In genomic region chr17:40443988-40444899, GRCh38 we compare ENCODE assay signal across 9 cellular contexts. TPM values are rescaled to one million over a fixed set of nuclear protein-coding genes. Genes with fewer than 3 reads are reported as not detected.
DNase-seq lines count a peak whose midpoint lies in the region; ATAC-seq and TF ChIP-seq lines count a peak whose summit lies in the region.
"Had no signal": no experiment of that assay in that cellular context is flagged by ENCODE, and none has a peak within 500 bp of the region (broad histone marks: within the 10 kb centered on the region; RNA-seq: fewer than 3 reads in every experiment).

No MANE protein-coding gene starts in this region.

- TF ChIP-seq POLR2A in Peyer's patch (IDR thresholded peaks at IDR 0.05) = no peak

- peaks cover 55% of the 10 kb centered on the region for H3K4me1 Mint-ChIP-seq in endothelial cell (ENCODE audit: unreplicated experiment)

- H3K4me3 ChIP-seq in Peyer's patch (peak overlapping the region; percentile 55 to 89 (median 68)), neuron (ENCODE audit: low read length) (peak overlapping the region; percentile 50)

- peak overlapping the region; percentile 74 to 97 (median 84) for H3K27ac ChIP-seq in Peyer's patch

- peaks cover 25% of the 10 kb centered on the region for H3K27me3 Mint-ChIP-seq in endothelial cell (ENCODE audit: unreplicated experiment)

- TF ChIP-seq CTCF in Peyer's patch (IDR thresholded peaks at IDR 0.05) (no peak), endothelial cell (IDR thresholded peaks at IDR 0.05; ENCODE audit: unreplicated experiment) (peak; percentile 15)

- DNase-seq in ELR (ENCODE audit: low read depth) (peak; percentile 33), Peyer's patch (peak in 1 of 3 donors; percentile 62), endothelial cell (ENCODE audit: low spot score) (no peak), NCI-H1417 treated with DMSO at 0.1 percent for 48 hours (lab: John Stamatoyannopoulos, UW) (no peak), H4 (ENCODE audit: low spot score) (no peak), NCI-H82 (lab: John Stamatoyannopoulos, UW) (no peak)

- H3K9me3 ChIP-seq in Peyer's patch (no peaks in the 10 kb centered on the region), neuron (ENCODE audit: low read length) (no peaks in the 10 kb centered on the region)

- H3K36me3 ChIP-seq in Peyer's patch (no peaks in the 10 kb centered on the region), neuron (ENCODE audit: insufficient read depth, low read length) (no peaks in the 10 kb centered on the region)

- peak overlapping the region; percentile 98 for H3K4me3 Mint-ChIP-seq in endothelial cell (ENCODE audit: unreplicated experiment)

- peaks cover 28% of the 10 kb centered on the region for H3K36me3 Mint-ChIP-seq in endothelial cell (ENCODE audit: low read depth, unreplicated experiment)

- H3K27ac Mint-ChIP-seq in endothelial cell (ENCODE audit: unreplicated experiment) = peak overlapping the region; percentile 100

- H3K27me3 ChIP-seq in Peyer's patch (no peaks in the 10 kb centered on the region), neuron (ENCODE audit: insufficient read depth, low read length) (peaks cover 4% of the 10 kb centered on the region)

- H3K9me3 Mint-ChIP-seq in endothelial cell (ENCODE audit: unreplicated experiment) = no peaks in the 10 kb centered on the region

- no peak for ATAC-seq in HG03108 (IDR thresholded peaks at IDR 0.05; ENCODE audit: unreplicated experiment)

- peaks cover 3 to 54% (median 11%) of the 10 kb centered on the region in 4 donors for H3K4me1 ChIP-seq in Peyer's patch
- H3K4me1 ChIP-seq in neuron (ENCODE audit: insufficient read depth, low read length) = peaks cover 21% of the 10 kb centered on the region

- peak overlapping the region; percentile 18 for H2AFZ ChIP-seq in neuron (ENCODE audit: low read depth, low read length)

RNA-seq across cellular contexts. Expression of gene IGFBP4, which starts 1.0 kb away (rescaled TPM):
- total RNA-seq in Peyer's patch = 100 to 1,000 TPM in 3 of 4 donors, 10 to 100 TPM in 1; 70.6 to 220 (median 133) TPM
- 1,531 TPM for total RNA-seq in endothelial cell (ENCODE audit: unreplicated experiment)
- total RNA-seq in H4 (2014; rRNA removed; shearing (Covaris generic)) = 6.2 and 7.2 TPM in 2 replicates

RNA-seq across cellular contexts. Expression of gene TOP2A, which starts 26.5 kb away (rescaled TPM):
- total RNA-seq in Peyer's patch = 10 to 100 TPM; 11.8 to 32.2 (median 16.5) TPM
- total RNA-seq in endothelial cell (ENCODE audit: unreplicated experiment) = 28.3 TPM
- 194 and 219 TPM in 2 replicates for total RNA-seq in H4 (2014; rRNA removed; shearing (Covaris generic))

RNA-seq across cellular contexts. Expression of gene TNS4, which starts 57.2 kb away (rescaled TPM):
- total RNA-seq in Peyer's patch (1 to 10 TPM in 3 of 4 donors, under 1 TPM in 1; 0.54 to 2.5 (median 1.7) TPM), endothelial cell (ENCODE audit: unreplicated experiment) (0.08 TPM)
- not detected in 2 replicates for total RNA-seq in H4 (2014; rRNA removed; shearing (Covaris generic))
- total RNA-seq: M059J had no signal
